In genomic region chr11:111944651-111945051, GRCh38 we compare ENCODE assay signal across 9 cellular contexts. TPM values are rescaled to one million over a fixed set of nuclear protein-coding genes. Genes with fewer than 3 reads are reported as not detected.
A peak's percentile ranks its signal among the peaks of the same experiment; 100 is the strongest.
DNase-seq lines count a peak whose midpoint lies in the region; ATAC-seq and TF ChIP-seq lines count a peak whose summit lies in the region.
"Had no signal": no experiment of that assay in that cellular context is flagged by ENCODE, and none has a peak within 500 bp of the region (broad histone marks: within the 10 kb centered on the region; RNA-seq: fewer than 3 reads in every experiment).

No MANE protein-coding gene starts in this region.

- H3K4me2 ChIP-seq in fibroblast of lung (ENCODE audit: extremely low read depth, insufficient read depth, low read length): no peak overlapping the region
- H3K4me2 ChIP-seq in smooth muscle cell: peak overlapping the region; percentile 75

- no peaks in the 10 kb centered on the region for H3K36me3 ChIP-seq in fibroblast of lung (ENCODE audit: control insufficient read depth, insufficient read depth, low read length)
- no peaks in the 10 kb centered on the region for H3K36me3 ChIP-seq in smooth muscle cell (ENCODE audit: low read depth)

- H3K9ac ChIP-seq in fibroblast of lung (ENCODE audit: insufficient read depth, low read length) (no peak overlapping the region), smooth muscle cell (ENCODE audit: low read depth) (peak overlapping the region; percentile 95)

- peaks cover 51% of the 10 kb centered on the region for H3K4me1 Mint-ChIP-seq in HFFc6 (ENCODE audit: low read depth)
- H3K4me1 Mint-ChIP-seq in T-helper 2 cell treated with Interferon-gamma antibody and Interleukin-4, amounts not matched to agents 5 μg/mL and 100 μg/mL, for 36 hours (ENCODE audit: low read depth): peaks cover 30% of the 10 kb centered on the region

- 23% methylated on average over 5 of the region's 5 CpGs for WGBS in smooth muscle cell (ENCODE audit: low lambda C conversion rate)

- peak overlapping the region; percentile 97 for H3K27ac Mint-ChIP-seq in HFFc6
- H3K27ac Mint-ChIP-seq in T-helper 2 cell treated with Interferon-gamma antibody and Interleukin-4, amounts not matched to agents 5 μg/mL and 100 μg/mL, for 36 hours: peak overlapping the region; percentile 87
- H3K27ac Mint-ChIP-seq: effector memory CD8-positive, alpha-beta T cell had no signal

- H3K4me3 Mint-ChIP-seq in HFFc6: peak overlapping the region; percentile 68
- peak overlapping the region; percentile 15 for H3K4me3 Mint-ChIP-seq in T-helper 2 cell treated with Interferon-gamma antibody and Interleukin-4, amounts not matched to agents 5 μg/mL and 100 μg/mL, for 36 hours
- H3K4me3 Mint-ChIP-seq: effector memory CD8-positive, alpha-beta T cell had no signal

- no peak for ATAC-seq in GM21447 (IDR thresholded peaks at IDR 0.05; ENCODE audit: unreplicated experiment)
- ATAC-seq in GM21723 (IDR thresholded peaks at IDR 0.05; ENCODE audit: unreplicated experiment): no peak
- ATAC-seq: effector memory CD8-positive, alpha-beta T cell had no signal

- DNase-seq in HFFc6: peak; percentile 92
- peak; percentile 39 for DNase-seq in T-helper 2 cell treated with Interferon-gamma antibody and Interleukin-4, amounts not matched to agents 5 μg/mL and 100 μg/mL, for 36 hours (ENCODE audit: low spot score)
- DNase-seq in fibroblast of lung (ENCODE audit: low read depth in 2 of 2): peak; percentile 88 to 98
- DNase-seq in smooth muscle cell (lab: John Stamatoyannopoulos, UW; ENCODE audit: unreplicated experiment): no peak
- DNase-seq in ecto neural progenitor cell (ENCODE audit: low spot score): no peak
- DNase-seq: effector memory CD8-positive, alpha-beta T cell; OCI-M1 had no signal

- H3K79me2 ChIP-seq in fibroblast of lung (ENCODE audit: control insufficient read depth, insufficient read depth, low read length) (no peaks in the 10 kb centered on the region), smooth muscle cell (ENCODE audit: low read depth) (peaks cover 38% of the 10 kb centered on the region)

- H3K4me3 ChIP-seq in fibroblast of lung (replicated peaks in 1 of 4; ENCODE audit: control extremely low read depth in 1 of 4, insufficient read depth in 1 of 4, low read depth in 3 of 4, low read length in 4 of 4): no peak overlapping the region
- no peak overlapping the region for H3K4me3 ChIP-seq in smooth muscle cell

- H3K36me3 Mint-ChIP-seq in HFFc6 (ENCODE audit: low read depth): no peaks in the 10 kb centered on the region
- peaks cover 6% of the 10 kb centered on the region for H3K36me3 Mint-ChIP-seq in T-helper 2 cell treated with Interferon-gamma antibody and Interleukin-4, amounts not matched to agents 5 μg/mL and 100 μg/mL, for 36 hours (ENCODE audit: low read depth)

- no peaks in the 10 kb centered on the region for H3K9me3 ChIP-seq in fibroblast of lung (ENCODE audit: control insufficient read depth, insufficient read depth, low read depth, low read length)
- no peaks in the 10 kb centered on the region for H3K9me3 ChIP-seq in smooth muscle cell (replicated peaks; ENCODE audit: low read depth)

- peaks cover 4% of the 10 kb centered on the region for H3K4me1 ChIP-seq in fibroblast of lung (ENCODE audit: control insufficient read depth, extremely low read depth, insufficient read depth, low read length)
- peaks cover 11% of the 10 kb centered on the region for H3K4me1 ChIP-seq in smooth muscle cell (ENCODE audit: low read depth)

- H3K27me3 Mint-ChIP-seq in HFFc6 (ENCODE audit: insufficient read depth): no peaks in the 10 kb centered on the region; the same call in none of the 2 replicates
- H3K27me3 Mint-ChIP-seq in T-helper 2 cell treated with Interferon-gamma antibody and Interleukin-4, amounts not matched to agents 5 μg/mL and 100 μg/mL, for 36 hours (ENCODE audit: low read depth): no peaks in the 10 kb centered on the region
- H3K27me3 Mint-ChIP-seq: effector memory CD8-positive, alpha-beta T cell had no signal

- H2AFZ ChIP-seq in fibroblast of lung (ENCODE audit: low read length) (no peak overlapping the region), smooth muscle cell (ENCODE audit: low read depth) (no peak overlapping the region)

- TF ChIP-seq CTCF in HFFc6 (IDR thresholded peaks at IDR 0.05) (no peak), fibroblast of lung (conservative IDR thresholded peaks at IDR 0.05 in 1 of 2, IDR thresholded peaks at IDR 0.05 in 1 of 2; ENCODE audit: low read depth in 1 of 2, low read length in 2 of 2) (no peak), smooth muscle cell (IDR thresholded peaks at IDR 0.05; ENCODE audit: borderline replicate concordance, insufficient read depth, poor library complexity, severe bottlenecking) (no peak)

- no peaks in the 10 kb centered on the region for H4K20me1 ChIP-seq in fibroblast of lung (ENCODE audit: control insufficient read depth, extremely low read depth, insufficient read depth, low read length)
- H4K20me1 ChIP-seq in smooth muscle cell (ENCODE audit: low read depth): no peaks in the 10 kb centered on the region

- H3K27me3 ChIP-seq in fibroblast of lung (ENCODE audit: control insufficient read depth, insufficient read depth, low read length): no peaks in the 10 kb centered on the region
- no peaks in the 10 kb centered on the region for H3K27me3 ChIP-seq in smooth muscle cell (ENCODE audit: low read depth)

- H3F3A ChIP-seq in smooth muscle cell (ENCODE audit: low read depth): peaks cover 11% of the 10 kb centered on the region

- no peaks in the 10 kb centered on the region for H3K9me3 Mint-ChIP-seq in HFFc6
- H3K9me3 Mint-ChIP-seq in T-helper 2 cell treated with Interferon-gamma antibody and Interleukin-4, amounts not matched to agents 5 μg/mL and 100 μg/mL, for 36 hours: no peaks in the 10 kb centered on the region
- H3K9me3 Mint-ChIP-seq: effector memory CD8-positive, alpha-beta T cell had no signal

- H3K27ac ChIP-seq in fibroblast of lung (ENCODE audit: insufficient read depth, low read length) (no peak overlapping the region), smooth muscle cell (ENCODE audit: low read depth) (peak overlapping the region; percentile 100)

RNA-seq across cellular contexts. Expression of gene DIXDC1, which starts 7.5 kb away (rescaled TPM):
- total RNA-seq in HFFc6 (2021; fragmentation: NEBNext Ultra II Directional; extraction: Animal tissue kit (Norgen Biotek cat#: 25700)): 10 to 100 TPM in 1 of 6 experiments, 1 to 10 TPM in 5; 8.4 to 11.2 (median 9.7) TPM
- 18.2 and 19.8 TPM in 2 replicates for total RNA-seq in fibroblast of lung
- polyA plus RNA-seq in fibroblast of lung: 8.4 and 14.3 TPM in 2 replicates
- 5.4 and 9.8 TPM in 2 replicates for polyA plus RNA-seq in fibroblast of lung (2012)
- 1.4 and 2.4 TPM in 2 replicates for polyA minus RNA-seq in fibroblast of lung (ENCODE audit: low replicate concordance)
- 19.7 and 24.8 TPM in 2 replicates for total RNA-seq in smooth muscle cell
- 11.9 and 12.4 TPM in 2 replicates for polyA plus RNA-seq in smooth muscle cell

RNA-seq across cellular contexts. Expression of gene C11orf52, which starts 25.9 kb away (rescaled TPM):
- under 1 TPM; 0.35 to 0.96 (median 0.64) TPM for total RNA-seq in HFFc6 (2021; fragmentation: NEBNext Ultra II Directional; extraction: Animal tissue kit (Norgen Biotek cat#: 25700))
- 0.51 and 0.99 TPM in 2 replicates for total RNA-seq in fibroblast of lung
- 0.32 and 1.3 TPM in 2 replicates for polyA plus RNA-seq in fibroblast of lung
- polyA plus RNA-seq in fibroblast of lung (2012): 0.39 and 1.4 TPM in 2 replicates
- not detected in 2 replicates for polyA minus RNA-seq in fibroblast of lung (ENCODE audit: low replicate concordance)
- 0.90 and 3.0 TPM in 2 replicates for total RNA-seq in smooth muscle cell
- 0.64 and 1.2 TPM in 2 replicates for polyA plus RNA-seq in smooth muscle cell

RNA-seq across cellular contexts. Expression of gene HSPB2, which starts 32.1 kb away (rescaled TPM):
- total RNA-seq in HFFc6 (2021; fragmentation: NEBNext Ultra II Directional; extraction: Animal tissue kit (Norgen Biotek cat#: 25700)): 1 to 10 TPM; 1.7 to 7.8 (median 5.4) TPM
- total RNA-seq in fibroblast of lung (2.1 and 2.8 TPM in 2 replicates), smooth muscle cell (not detected in 2 replicates)
- polyA plus RNA-seq in fibroblast of lung (0.94 and 2.5 TPM in 2 replicates), smooth muscle cell (0.18 and 0.87 TPM in 2 replicates)
- 2.8 and 7.4 TPM in 2 replicates for polyA plus RNA-seq in fibroblast of lung (2012)
- polyA minus RNA-seq in fibroblast of lung (ENCODE audit: low replicate concordance): 0.27 TPM in 1 of 2 replicates, not detected in the other

RNA-seq across cellular contexts. Expression of gene CRYAB, which starts 33.1 kb away (rescaled TPM):
- 100 to 1,000 TPM in 4 of 6 experiments, 10 to 100 TPM in 2; 49.6 to 125 (median 103) TPM for total RNA-seq in HFFc6 (2021; fragmentation: NEBNext Ultra II Directional; extraction: Animal tissue kit (Norgen Biotek cat#: 25700))
- total RNA-seq in fibroblast of lung: 28.5 and 51.2 TPM in 2 replicates
- 30.0 and 48.1 TPM in 2 replicates for polyA plus RNA-seq in fibroblast of lung
- 43.8 and 99.4 TPM in 2 replicates for polyA plus RNA-seq in fibroblast of lung (2012)
- polyA minus RNA-seq in fibroblast of lung (ENCODE audit: low replicate concordance): 44.5 and 75.1 TPM in 2 replicates
- 26.6 and 47.4 TPM in 2 replicates for total RNA-seq in smooth muscle cell
- 97.4 and 125 TPM in 2 replicates for polyA plus RNA-seq in smooth muscle cell

Comparison
In these comparisons a context has a peak if more than half of its experiments do, and no peak if none do; other contexts are left out.
1. DNase-seq: peak in HFFc6 (single experiment), T-helper 2 cell treated with Interferon-gamma antibody and Interleukin-4, amounts not matched to agents 5 μg/mL and 100 μg/mL, for 36 hours (single experiment) and fibroblast of lung (2 of 2); none in smooth muscle cell (single experiment) and ecto neural progenitor cell (single experiment).